Comparison of ENCODE assay signal across 30 cellular contexts in genomic region chr1:155205035-155205434, GRCh38. TPM values are rescaled to one million over a fixed set of nuclear protein-coding genes. Genes with fewer than 3 reads are reported as not detected.
"Had no signal": no experiment of that assay in that cellular context is flagged by ENCODE, and none has a peak within 500 bp of the region (broad histone marks: within the 10 kb centered on the region; RNA-seq: fewer than 3 reads in every experiment).

No MANE protein-coding gene starts in this region.

- H3K36me3 ChIP-seq: ovary, prostate gland had no signal

- H3K27me3 ChIP-seq: ascending aorta, left lung, ovary, sigmoid colon, suprapubic skin, tibial artery had no signal

- H3K9me3 Mint-ChIP-seq: activated CD4-positive, alpha-beta memory T cell treated with anti-CD3 and anti-CD28 coated beads for 36 hours; activated CD4-positive, alpha-beta T cell treated with anti-CD3 and anti-CD28 coated beads, Interleukin-2, amount 10 ng/mL, durations not matched to agents 24 days and 14 days; activated naive CD4-positive, alpha-beta T cell treated with anti-CD3 and anti-CD28 coated beads for 36 hours; activated naive CD8-positive, alpha-beta T cell treated with anti-CD3 and anti-CD28 coated beads for 36 hours; activated T-helper 1 cell treated with anti-CD3 and anti-CD28 coated beads, Interleukin-12 subunit alpha, Interleukin-12 subunit beta, Interleukin-2, Interleukin-4 antibody, amounts not matched to agents 30 ng/mL and 10 ng/mL and 1 ng/mL, durations not matched to agents 14 hours and 24 hours and 36 hours; natural killer cell had no signal

- FAIRE-seq: endometrium, frontal cortex, small intestine had no signal

- H3K4me3 Mint-ChIP-seq: activated CD4-positive, alpha-beta memory T cell treated with anti-CD3 and anti-CD28 coated beads for 36 hours; activated CD4-positive, alpha-beta T cell treated with anti-CD3 and anti-CD28 coated beads, Interleukin-2, amount 10 ng/mL, durations not matched to agents 24 days and 14 days; activated naive CD4-positive, alpha-beta T cell treated with anti-CD3 and anti-CD28 coated beads for 36 hours; activated naive CD8-positive, alpha-beta T cell treated with anti-CD3 and anti-CD28 coated beads for 36 hours; activated T-helper 1 cell treated with anti-CD3 and anti-CD28 coated beads, Interleukin-12 subunit alpha, Interleukin-12 subunit beta, Interleukin-2, Interleukin-4 antibody, amounts not matched to agents 30 ng/mL and 10 ng/mL and 1 ng/mL, durations not matched to agents 14 hours and 24 hours and 36 hours; natural killer cell had no signal

- H3K9me3 ChIP-seq: ascending aorta, left lung, lower lobe of right lung, ovary, prostate gland, sigmoid colon, suprapubic skin, tibial artery had no signal

- H3K36me3 Mint-ChIP-seq: activated naive CD8-positive, alpha-beta T cell treated with anti-CD3 and anti-CD28 coated beads for 36 hours; natural killer cell had no signal

- H3K4me3 ChIP-seq: ascending aorta, left lung, lower lobe of right lung, ovary, prostate gland, sigmoid colon, suprapubic skin, tibial artery had no signal

- H3K27me3 Mint-ChIP-seq: activated CD4-positive, alpha-beta memory T cell treated with anti-CD3 and anti-CD28 coated beads for 36 hours; activated CD4-positive, alpha-beta T cell treated with anti-CD3 and anti-CD28 coated beads, Interleukin-2, amount 10 ng/mL, durations not matched to agents 24 days and 14 days; activated naive CD8-positive, alpha-beta T cell treated with anti-CD3 and anti-CD28 coated beads for 36 hours had no signal

- H3K27ac Mint-ChIP-seq: activated CD4-positive, alpha-beta memory T cell treated with anti-CD3 and anti-CD28 coated beads for 36 hours; activated CD4-positive, alpha-beta T cell treated with anti-CD3 and anti-CD28 coated beads, Interleukin-2, amount 10 ng/mL, durations not matched to agents 24 days and 14 days; activated naive CD4-positive, alpha-beta T cell treated with anti-CD3 and anti-CD28 coated beads for 36 hours; activated naive CD8-positive, alpha-beta T cell treated with anti-CD3 and anti-CD28 coated beads for 36 hours; activated T-helper 1 cell treated with anti-CD3 and anti-CD28 coated beads, Interleukin-12 subunit alpha, Interleukin-12 subunit beta, Interleukin-2, Interleukin-4 antibody, amounts not matched to agents 30 ng/mL and 10 ng/mL and 1 ng/mL, durations not matched to agents 14 hours and 24 hours and 36 hours had no signal

- ATAC-seq: left lung, lower lobe of right lung, natural killer cell had no signal

- H3K27ac ChIP-seq: ascending aorta, epithelial cell of prostate, left lung, lower lobe of right lung, ovary, prostate gland, sigmoid colon, suprapubic skin, tibial artery, VCaP had no signal

- DNase-seq: activated CD4-positive, alpha-beta memory T cell treated with anti-CD3 and anti-CD28 coated beads for 36 hours; activated CD4-positive, alpha-beta T cell treated with anti-CD3 and anti-CD28 coated beads, Interleukin-2, amount 10 ng/mL, durations not matched to agents 24 days and 14 days; activated CD4-positive, CD25-positive, alpha-beta regulatory T cell treated with anti-CD3 and anti-CD28 coated beads, Interleukin-2, amount 50 U/mL, for 72 hours; activated CD8-positive, alpha-beta memory T cell treated with anti-CD3 and anti-CD28 coated beads, Interleukin-2, amount 50 U/mL, for 4 hours; activated effector memory CD4-positive, alpha-beta T cell treated with anti-CD3 and anti-CD28 coated beads, Interleukin-2, amount 50 U/mL, for 16 hours; activated naive CD4-positive, alpha-beta T cell treated with anti-CD3 and anti-CD28 coated beads for 36 hours; activated naive CD8-positive, alpha-beta T cell treated with anti-CD3 and anti-CD28 coated beads for 36 hours; activated T-cell treated with anti-CD3 and anti-CD28 coated beads, Interleukin-2, amount 50 U/mL, for 1 hour; caudate nucleus; effector CD8-positive, alpha-beta T cell; lower lobe of right lung; mesendoderm; natural killer cell; ovary; retina; sigmoid colon; small intestine; stimulated activated CD4-positive, alpha-beta T cell treated with anti-CD3 and anti-CD28 coated beads, Interleukin-15, amount 100 ng/mL, for 24 hours; stimulated activated CD4-positive, alpha-beta T cell treated with anti-CD3 and anti-CD28 coated beads, Interleukin-2, amount 100 ng/mL, for 24 hours; stimulated activated naive CD4-positive, alpha-beta T cell; tibial artery had no signal

RNA-seq across cellular contexts. Expression of gene TRIM46, which starts 31.4 kb away (rescaled TPM):
- total RNA-seq: ascending aorta had no signal
